Comparison of ENCODE assay signal across 20 cellular contexts in the genomic region with DNA sequence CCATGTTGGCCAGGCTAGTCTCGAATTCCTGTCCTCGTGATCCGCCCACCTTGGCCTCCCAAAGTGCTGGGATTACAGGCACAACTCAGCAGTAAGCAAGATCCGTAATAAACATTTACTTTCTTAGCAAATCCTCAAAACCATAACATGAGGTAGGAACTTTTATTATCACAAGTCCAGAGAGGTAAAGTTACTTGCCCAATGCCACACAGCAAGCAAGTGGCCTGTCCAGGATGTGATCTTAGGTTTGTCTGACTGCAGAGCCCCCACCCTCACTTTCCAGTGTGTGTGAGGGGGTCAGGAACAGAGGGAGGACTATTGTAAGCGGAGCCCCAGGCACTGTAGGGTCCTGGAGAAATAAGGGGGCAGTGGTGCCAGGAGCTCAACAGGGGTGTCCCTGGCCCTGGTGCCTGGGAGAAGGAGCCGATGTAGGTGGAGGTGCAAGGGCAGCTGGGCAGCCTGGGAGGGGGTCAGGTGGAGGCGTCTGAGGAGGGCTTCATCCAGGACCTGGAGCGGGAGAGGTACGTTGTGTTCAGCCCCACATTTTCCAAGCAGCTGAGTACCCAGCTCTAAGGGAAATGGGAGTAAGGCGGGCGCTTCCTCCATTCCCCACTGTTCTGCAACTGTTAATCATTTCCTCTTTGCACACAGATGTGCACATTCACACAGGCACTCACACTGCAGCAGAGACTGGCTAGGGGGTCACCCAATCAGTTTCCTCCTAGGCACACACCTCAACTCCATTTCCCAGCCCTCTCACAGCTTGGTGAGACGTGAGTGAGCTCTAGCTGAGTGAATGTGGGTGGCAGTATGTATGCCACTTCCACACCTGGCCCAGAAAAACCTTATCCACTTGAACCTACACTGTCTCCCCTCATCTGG. TPM values are rescaled to one million over a fixed set of nuclear protein-coding genes. Genes with fewer than 3 reads are reported as not detected.
DNase-seq lines count a peak whose midpoint lies in the region; ATAC-seq, FAIRE-seq and TF ChIP-seq lines count a peak whose summit lies in the region.
"Had no signal": no experiment of that assay in that cellular context is flagged by ENCODE, and none has a peak within 500 bp of the region (broad histone marks: within the 10 kb centered on the region; RNA-seq: fewer than 3 reads in every experiment).

No MANE protein-coding gene starts in this region.

- WGBS in body of pancreas, 2 donors, result 51 to 62% methylated on average over 12 of the region's 12 CpGs
- no CpG with 5 or more reads among the region's 12 CpGs for WGBS in neuronal stem cell (ENCODE audit: extremely low coverage in 2 of 2, insufficient read length in 2 of 2, insufficient replicate concordance in 1 of 2), 2 donors

- no peaks in the 10 kb centered on the region for H3K9me3 ChIP-seq in body of pancreas
- H3K9me3 ChIP-seq in neuronal stem cell (replicated peaks in 1 of 2; ENCODE audit: control insufficient read depth in 2 of 2, insufficient read depth in 1 of 2, low read depth in 1 of 2, low read length in 2 of 2), result no peaks in the 10 kb centered on the region
- H3K9me3 ChIP-seq: esophagus muscularis mucosa, ovary, SJSA1 had no signal

- H2AK5ac ChIP-seq in neuronal stem cell (ENCODE audit: low read depth, low read length), result no peak overlapping the region

- no peak overlapping the region for H3K18ac ChIP-seq in neuronal stem cell (ENCODE audit: low read length)

- H3K23ac ChIP-seq in neuronal stem cell (ENCODE audit: low read depth, low read length, poor library complexity), result peak overlapping the region; percentile 70

- H2AFZ ChIP-seq in neuronal stem cell (ENCODE audit: low read length), result no peak overlapping the region

- no peak overlapping the region for H3K14ac ChIP-seq in neuronal stem cell (ENCODE audit: low read length)

- peak; percentile 92 for ATAC-seq in body of pancreas
- ATAC-seq in HG02642 (IDR thresholded peaks at IDR 0.05; ENCODE audit: poor library complexity, unreplicated experiment), result no peak

- H3K36me3 ChIP-seq in body of pancreas (replicated peaks in 1 of 2; ENCODE audit: insufficient read depth in 1 of 2, low read depth in 2 of 2) (peaks cover 0 to 5% of the 10 kb centered on the region in 2 donors), neuronal stem cell (replicated peaks in 1 of 2; ENCODE audit: control insufficient read depth in 2 of 2, insufficient read depth in 2 of 2, low read length in 2 of 2) (peaks cover 46 to 79% of the 10 kb centered on the region in 2 donors)
- H3K36me3 ChIP-seq: ovary had no signal

- H3K79me1 ChIP-seq in neuronal stem cell (ENCODE audit: low read depth, low read length), result no peaks in the 10 kb centered on the region

- H2BK120ac ChIP-seq in neuronal stem cell (ENCODE audit: low read depth, low read length), result no peak overlapping the region

- no peak for TF ChIP-seq CTCF in body of pancreas (IDR thresholded peaks at IDR 0.05)

- H2BK5ac ChIP-seq in neuronal stem cell (ENCODE audit: low read length), result peak overlapping the region; percentile 48

- peak; percentile 51 to 74 (median 68) for TF ChIP-seq POLR2A in body of pancreas (IDR thresholded peaks at IDR 0.05)

- H3K27me3 ChIP-seq in body of pancreas (no peaks in the 10 kb centered on the region), neuronal stem cell (ENCODE audit: control insufficient read depth in 3 of 3, insufficient read depth in 3 of 3, low read depth in 1 of 3, low read length in 3 of 3) (no peaks in the 10 kb centered on the region)
- H3K27me3 ChIP-seq: esophagus muscularis mucosa, ovary, SJSA1 had no signal

- intact Hi-C loops in body of pancreas (cut with DNase I), result no loop called here

- no peak overlapping the region for H4K8ac ChIP-seq in neuronal stem cell (ENCODE audit: low read depth, low read length)

- H3K27ac ChIP-seq in body of pancreas, result peak overlapping the region; percentile 65 to 67 (median 66)
- no peak overlapping the region for H3K27ac ChIP-seq in neuronal stem cell (replicated peaks; ENCODE audit: low read length)
- H3K27ac ChIP-seq: coronary artery, esophagus muscularis mucosa, ovary, SJSA1 had no signal

- peak overlapping the region; percentile 45 for H3K9ac ChIP-seq in neuronal stem cell (ENCODE audit: low read depth, low read length, poor library complexity)

- H4K91ac ChIP-seq in neuronal stem cell (ENCODE audit: low read depth, low read length, poor library complexity), result no peak overlapping the region

- H2BK12ac ChIP-seq in neuronal stem cell (ENCODE audit: low read length), result no peak overlapping the region

- no peak overlapping the region for H2BK15ac ChIP-seq in neuronal stem cell (ENCODE audit: low read length)

- H3K4me3 ChIP-seq in body of pancreas (no peak overlapping the region), neuronal stem cell (ENCODE audit: low read length in 2 of 2) (no peak overlapping the region)
- H3K4me3 ChIP-seq: coronary artery, esophagus muscularis mucosa, ovary, SJSA1 had no signal

- peaks cover 22% of the 10 kb centered on the region for H3K4me1 ChIP-seq in body of pancreas
- H3K4me1 ChIP-seq in neuronal stem cell (ENCODE audit: control insufficient read depth in 2 of 2, insufficient read depth in 1 of 2, low read depth in 1 of 2, low read length in 2 of 2), result peaks cover 0 to under 1% of the 10 kb centered on the region in 2 donors

- H3K4ac ChIP-seq in neuronal stem cell (ENCODE audit: low read length), result no peak overlapping the region

- peak; percentile 17 for DNase-seq in ELR (ENCODE audit: low read depth)
- peak; percentile 89 to 96 for DNase-seq in Kasumi-1 (lab: John Stamatoyannopoulos, UW)
- DNase-seq in body of pancreas, result peak; percentile 66 to 87 (median 84)
- no peak for DNase-seq in neuronal stem cell (ENCODE audit: low spot score)
- DNase-seq in NK-92 treated with Interleukin-12 subunit alpha and Interleukin-12 subunit beta, amount 100 ng/mL, for 24 hours (lab: John Stamatoyannopoulos, UW), result no peak
- DNase-seq in frontal cortex (ENCODE audit: low spot score in 2 of 2), result no peak
- DNase-seq: C1 segment of cervical spinal cord, KG1, NCI-H146, NCI-H446 treated with DMSO at 0.1 percent for 48 hours, ovary had no signal

- no peak for FAIRE-seq in frontal cortex (lab: Jason Lieb, UNC)
- FAIRE-seq: astrocyte, keratinocyte, TTC549 had no signal

- H3K4me2 ChIP-seq in neuronal stem cell (ENCODE audit: insufficient read depth, low read length, poor library complexity, severe bottlenecking), result no peak overlapping the region

RNA-seq across cellular contexts. Expression of a gene that starts 5.9 kb away (rescaled TPM):
- total RNA-seq in body of pancreas, result 10 to 100 TPM; 31.6 to 51.4 TPM
- 47.4 TPM for polyA plus RNA-seq in neuronal stem cell (2013, experiment 1 of 2)
- polyA plus RNA-seq in neuronal stem cell (2013, experiment 2 of 2), result 44.3 TPM
- 13.9 TPM for total RNA-seq in frontal cortex

RNA-seq across cellular contexts. Expression of a gene that starts 27.9 kb away (rescaled TPM):
- total RNA-seq in body of pancreas (10 to 100 TPM; 24.1 to 88.0 TPM), frontal cortex (17.1 TPM)
- polyA plus RNA-seq in neuronal stem cell (2013, experiment 1 of 2), result 18.1 TPM
- polyA plus RNA-seq in neuronal stem cell (2013, experiment 2 of 2), result 16.9 TPM

RNA-seq across cellular contexts. Expression of a gene that starts 42.1 kb away (rescaled TPM):
- 100 to 1,000 TPM in 1 of 2 donors, 1 to 10 TPM in 1; 6.5 to 134 TPM for total RNA-seq in body of pancreas
- polyA plus RNA-seq in neuronal stem cell (2013, experiment 1 of 2), result not detected
- not detected for polyA plus RNA-seq in neuronal stem cell (2013, experiment 2 of 2)
- total RNA-seq in frontal cortex, result not detected
- total RNA-seq: activated CD8-positive, alpha-beta memory T cell treated with anti-CD3 and anti-CD28 coated beads for 36 hours; astrocyte; mononuclear cell; SJSA1 had no signal
- polyA plus RNA-seq: keratinocyte had no signal

RNA-seq across cellular contexts. Expression of a gene that starts 45.1 kb away (rescaled TPM):
- total RNA-seq in body of pancreas, result 10 to 100 TPM; 33.6 to 57.1 TPM
- polyA plus RNA-seq in neuronal stem cell (2013, experiment 1 of 2), result 49.1 TPM
- 46.8 TPM for polyA plus RNA-seq in neuronal stem cell (2013, experiment 2 of 2)
- total RNA-seq in frontal cortex, result 181 TPM

RNA-seq across cellular contexts. Expression of a gene that starts 45.7 kb away (rescaled TPM):
- 10 to 100 TPM; 37.4 to 37.6 TPM for total RNA-seq in body of pancreas
- 66.2 TPM for polyA plus RNA-seq in neuronal stem cell (2013, experiment 1 of 2)
- 65.3 TPM for polyA plus RNA-seq in neuronal stem cell (2013, experiment 2 of 2)
- total RNA-seq in frontal cortex, result 33.0 TPM

Comparison
In these comparisons a context has a peak if more than half of its experiments do, and no peak if none do; other contexts are left out.
1. DNase-seq: peak in ELR (single experiment), Kasumi-1 (2 of 2) and body of pancreas (4 of 4); none in neuronal stem cell (single experiment), NK-92 treated with Interleukin-12 subunit alpha and Interleukin-12 subunit beta, amount 100 ng/mL, for 24 hours (single experiment) and frontal cortex (0 of 2).